ENCODE assay signal across 9 cellular contexts in genomic region chr20:45445805-45446562, GRCh38. TPM values are rescaled to one million over a fixed set of nuclear protein-coding genes. Genes with fewer than 3 reads are reported as not detected.
DNase-seq lines count a peak whose midpoint lies in the region; FAIRE-seq and TF ChIP-seq lines count a peak whose summit lies in the region.
"Had no signal": no experiment of that assay in that cellular context is flagged by ENCODE, and none has a peak within 500 bp of the region (broad histone marks: within the 10 kb centered on the region; RNA-seq: fewer than 3 reads in every experiment).

No MANE protein-coding gene starts in this region.

- peak overlapping the region; percentile 81 for H2BK12ac ChIP-seq in trophoblast cell (ENCODE audit: low read length)

- peak overlapping the region; percentile 91 for H2AK5ac ChIP-seq in trophoblast cell (ENCODE audit: low read length)

- peaks cover 22% of the 10 kb centered on the region for H3K79me1 ChIP-seq in trophoblast cell (ENCODE audit: low read length)

- peak overlapping the region; percentile 58 for H3K14ac ChIP-seq in trophoblast cell (ENCODE audit: low read length)

- FAIRE-seq in D721Med (lab: Jason Lieb, UNC) (no peak), H54 (lab: Jason Lieb, UNC) (no peak)

- H3K18ac ChIP-seq in trophoblast cell (ENCODE audit: low read length), result peak overlapping the region; percentile 24

- peak overlapping the region; percentile 53 for H2BK5ac ChIP-seq in trophoblast cell (ENCODE audit: low read depth, low read length, poor library complexity)

- no peak for DNase-seq in D721Med (ENCODE audit: insufficient read length, low spot score)
- DNase-seq in H54 (ENCODE audit: insufficient read length, low spot score), result peak; percentile 45
- peak in 1 of 3 donors; percentile 76 for DNase-seq in Peyer's patch
- DNase-seq in cerebellar cortex (ENCODE audit: low spot score), result peak; percentile 23
- DNase-seq in trophoblast cell, result peak; percentile 53 to 73
- no peak for DNase-seq in substantia nigra (lab: John Stamatoyannopoulos, UW)
- DNase-seq in amniotic stem cell (lab: John Stamatoyannopoulos, UW), result no peak
- DNase-seq in cardiac septum (ENCODE audit: low spot score), result no peak
- DNase-seq: left cardiac atrium had no signal

- H2BK120ac ChIP-seq in trophoblast cell (ENCODE audit: insufficient read depth, low read length, poor library complexity), result peak overlapping the region; percentile 65

- no peak overlapping the region for H4K12ac ChIP-seq in trophoblast cell (ENCODE audit: low read depth, low read length)

- peak overlapping the region; percentile 67 for H4K91ac ChIP-seq in trophoblast cell (ENCODE audit: low read depth, low read length)

- peak overlapping the region; percentile 55 for H4K8ac ChIP-seq in trophoblast cell (ENCODE audit: low read depth, low read length)

- no peak overlapping the region for H3K9ac ChIP-seq in trophoblast cell (ENCODE audit: low read length)

- peak overlapping the region in 1 of 4 donors; percentile 7 for H3K4me3 ChIP-seq in Peyer's patch
- no peak overlapping the region for H3K4me3 ChIP-seq in trophoblast cell (ENCODE audit: low read depth, low read length)

- TF ChIP-seq CTCF in D721Med (IDR thresholded peaks at IDR 0.05; ENCODE audit: insufficient read depth, missing control alignments) (peak; percentile 14), Peyer's patch (IDR thresholded peaks at IDR 0.05) (peak in 5 of 6 experiments; percentile 26 to 53 (median 44))

- no peak overlapping the region for H3K4me2 ChIP-seq in trophoblast cell (ENCODE audit: low read length)

- intact Hi-C loops in cardiac septum (cut with DNase I), result no loop called here

- H3K79me2 ChIP-seq in trophoblast cell (ENCODE audit: control insufficient read depth, insufficient read depth, low read length, poor library complexity), result peaks cover 3% of the 10 kb centered on the region

- H3K27ac ChIP-seq in Peyer's patch, result no peak overlapping the region
- H3K27ac ChIP-seq in trophoblast cell (ENCODE audit: low read depth, low read length), result peak overlapping the region; percentile 9
- H3K27ac ChIP-seq in substantia nigra (ENCODE audit: low read depth, low read length, poor library complexity, severe bottlenecking), result no peak overlapping the region

- H2AFZ ChIP-seq in trophoblast cell (ENCODE audit: insufficient read depth, low read length, poor library complexity), result no peak overlapping the region

- H3K23ac ChIP-seq in trophoblast cell (ENCODE audit: low read length), result no peak overlapping the region

- H3K9me3 ChIP-seq in Peyer's patch (no peaks in the 10 kb centered on the region), trophoblast cell (ENCODE audit: insufficient read depth, low read depth, low read length) (peaks cover 2% of the 10 kb centered on the region)

- no CpG with 5 or more reads among the region's 7 CpGs for WGBS in trophoblast cell (ENCODE audit: extremely low coverage, insufficient coverage, insufficient read length)

- H3K36me3 ChIP-seq in Peyer's patch, result no peaks in the 10 kb centered on the region
- H3K36me3 ChIP-seq in trophoblast cell (ENCODE audit: control insufficient read depth in 1 of 2, insufficient read depth in 2 of 2, low read length in 2 of 2), result no peaks in the 10 kb centered on the region

- H3K4me1 ChIP-seq in Peyer's patch (no peaks in the 10 kb centered on the region), trophoblast cell (ENCODE audit: control insufficient read depth in 1 of 2, insufficient read depth in 2 of 2, low read length in 2 of 2) (peaks cover 34 to 36% of the 10 kb centered on the region in 2 experiments)

- H3K4ac ChIP-seq in trophoblast cell (ENCODE audit: low read depth, low read length), result peak overlapping the region; percentile 24

- H3K27me3 ChIP-seq in Peyer's patch (no peaks in the 10 kb centered on the region), trophoblast cell (ENCODE audit: insufficient read depth, low read length) (no peaks in the 10 kb centered on the region)

- TF ChIP-seq POLR2A in H54 (IDR thresholded peaks at IDR 0.05; ENCODE audit: low read depth, low read length) (no peak), Peyer's patch (IDR thresholded peaks at IDR 0.05) (no peak)

RNA-seq across cellular contexts. Expression of gene WFDC2, which starts 23.6 kb away (rescaled TPM):
- 10 to 100 TPM in 1 of 4 donors, 1 to 10 TPM in 2, not detected in 1; 2.1 to 12.4 (median 7.9) TPM for total RNA-seq in Peyer's patch
- 114 and 119 TPM in 2 replicates for polyA plus RNA-seq in trophoblast cell (2013)
- 1.0 TPM for total RNA-seq in cardiac septum

RNA-seq across cellular contexts. Expression of gene PIGT, which starts 30.0 kb away (rescaled TPM):
- 100 to 1,000 TPM in 3 of 4 donors, 10 to 100 TPM in 1; 87.5 to 147 (median 113) TPM for total RNA-seq in Peyer's patch
- 72.1 and 75.4 TPM in 2 replicates for polyA plus RNA-seq in trophoblast cell (2013)
- total RNA-seq in cardiac septum, result 139 TPM

RNA-seq across cellular contexts. Expression of gene DBNDD2, which starts 37.9 kb away (rescaled TPM):
- total RNA-seq in Peyer's patch, result 10 to 100 TPM; 62.7 to 75.2 (median 68.0) TPM
- 10.9 and 13.1 TPM in 2 replicates for polyA plus RNA-seq in trophoblast cell (2013)
- total RNA-seq in cardiac septum, result 209 TPM

Comparison
In these comparisons a context has a peak if more than half of its experiments do, and no peak if none do; other contexts are left out.
1. DNase-seq: peak in H54 (single experiment), cerebellar cortex (single experiment) and trophoblast cell (2 of 2); none in D721Med (single experiment), substantia nigra (0 of 49), amniotic stem cell (single experiment) and cardiac septum (single experiment).